3 cellular contexts compared by ENCODE assay signal in genomic region chr2:206807624-206808023, GRCh38. TPM values are rescaled to one million over a fixed set of nuclear protein-coding genes. Genes with fewer than 3 reads are reported as not detected.
"Had no signal": no experiment of that assay in that cellular context is flagged by ENCODE, and none has a peak within 500 bp of the region (broad histone marks: within the 10 kb centered on the region; RNA-seq: fewer than 3 reads in every experiment).

No MANE protein-coding gene starts in this region.

RNA-seq across cellular contexts. Expression of gene MDH1B, which starts 42.5 kb away (rescaled TPM):
- total RNA-seq: dermis blood vessel endothelial cell, mononuclear cell had no signal
- polyA plus RNA-seq: immature natural killer cell had no signal
